ENCODE assay signal across 20 cellular contexts in the genomic region with DNA sequence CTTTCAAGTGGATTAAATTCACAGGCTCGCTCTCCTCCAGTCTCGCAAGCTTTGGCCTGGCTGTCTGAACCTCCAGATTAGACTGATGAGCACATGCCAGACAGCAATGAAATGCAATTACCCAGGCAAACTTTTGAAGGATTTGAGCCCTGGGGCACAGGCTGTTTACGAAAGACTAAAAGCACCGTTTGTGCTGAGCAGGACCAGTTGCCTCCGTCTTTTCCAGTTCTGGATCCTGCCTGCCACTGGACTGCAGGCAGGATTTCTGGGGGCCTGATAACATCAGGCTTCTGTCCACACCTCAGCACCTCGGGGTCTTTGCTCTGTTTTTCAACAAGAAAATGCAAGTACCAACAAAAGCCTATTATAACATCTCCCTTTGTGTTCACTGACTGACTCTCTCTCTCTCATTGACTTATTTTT.
DNase-seq lines count a peak whose midpoint lies in the region; ATAC-seq, FAIRE-seq and TF ChIP-seq lines count a peak whose summit lies in the region.
"Had no signal": no experiment of that assay in that cellular context is flagged by ENCODE, and none has a peak within 500 bp of the region (broad histone marks: within the 10 kb centered on the region; RNA-seq: fewer than 3 reads in every experiment).

No MANE protein-coding gene starts in this region.

- H3K36me3 ChIP-seq in BE2C (no peaks in the 10 kb centered on the region), astrocyte (ENCODE audit: insufficient read depth, low read length) (peaks cover 62% of the 10 kb centered on the region), mesenchymal stem cell (ENCODE audit: control insufficient read depth in 1 of 2, insufficient read depth in 2 of 2, low read depth in 1 of 2, low read length in 2 of 2) (peaks cover 32 to 93% of the 10 kb centered on the region in 2 experiments), stomach (peaks cover 0 to 73% (median 36%) of the 10 kb centered on the region in 4 donors), sigmoid colon (no peaks in the 10 kb centered on the region)

- peaks cover 51% of the 10 kb centered on the region for H3K79me2 ChIP-seq in astrocyte (ENCODE audit: insufficient read depth, low read length)

- POLR2A ChIA-PET in activated CD8-positive, alpha-beta T cell treated with anti-CD3 and anti-CD28 coated beads for 36 hours (lab: Charles Lee): no interaction called here

- H3K4me3 Mint-ChIP-seq in HFFc6 (no peak overlapping the region; the same call in 1 of the 2 replicates), astrocyte (ENCODE audit: unreplicated experiment) (no peak overlapping the region)
- H3K4me3 Mint-ChIP-seq in activated CD8-positive, alpha-beta T cell treated with anti-CD3 and anti-CD28 coated beads for 36 hours: no peak overlapping the region
- H3K4me3 Mint-ChIP-seq: activated T-helper 1 cell treated with anti-CD3 and anti-CD28 coated beads, Interleukin-12 subunit alpha, Interleukin-12 subunit beta, Interleukin-2, Interleukin-4 antibody, amounts not matched to agents 30 ng/mL and 10 ng/mL and 1 ng/mL, durations not matched to agents 14 hours and 24 hours and 36 hours; memory B cell; neural crest cell had no signal

- no peak overlapping the region for H2BK5ac ChIP-seq in mesenchymal stem cell (ENCODE audit: low read depth, low read length, poor library complexity, severe bottlenecking)

- H2AK5ac ChIP-seq in mesenchymal stem cell (ENCODE audit: low read length, severe bottlenecking): no peak overlapping the region

- H3K27ac ChIP-seq in astrocyte (ENCODE audit: low read depth, low read length) (no peak overlapping the region), mesenchymal stem cell (ENCODE audit: low read length, poor library complexity, severe bottlenecking) (no peak overlapping the region), stomach (peak overlapping the region in 1 of 5 donors; percentile 47), sigmoid colon (no peak overlapping the region)
- H3K27ac ChIP-seq: VCaP had no signal

- H2BK12ac ChIP-seq in mesenchymal stem cell (ENCODE audit: low read length in 2 of 2): peak overlapping the region in 1 of 2 experiments; percentile 10

- no peak overlapping the region for H3K23ac ChIP-seq in mesenchymal stem cell (ENCODE audit: low read length in 2 of 2)

- 68% methylated on average over 6 of the region's 6 CpGs for WGBS in mesenchymal stem cell
- WGBS in stomach, 5 donors: 72 to 82% (median 78%) methylated on average over 6 of the region's 6 CpGs
- WGBS in sigmoid colon, 2 donors: 86 to 90% methylated on average over 6 of the region's 6 CpGs

- FAIRE-seq in astrocyte (lab: Jason Lieb, UNC): no peak
- FAIRE-seq: D721Med, endothelial cell of umbilical vein, H54, HTR-8/SVneo had no signal

- no peaks in the 10 kb centered on the region for H3K9me3 ChIP-seq in BE2C
- no peaks in the 10 kb centered on the region for H3K9me3 ChIP-seq in astrocyte (ENCODE audit: insufficient read depth, low read depth, low read length)
- H3K9me3 ChIP-seq in mesenchymal stem cell (ENCODE audit: control insufficient read depth, low read length): no peaks in the 10 kb centered on the region
- H3K9me3 ChIP-seq in stomach: no peaks in the 10 kb centered on the region
- H3K9me3 ChIP-seq in sigmoid colon: no peaks in the 10 kb centered on the region

- H3K27ac Mint-ChIP-seq in HFFc6 (peak overlapping the region; percentile 92), astrocyte (ENCODE audit: unreplicated experiment) (peak overlapping the region; percentile 54)
- H3K27ac Mint-ChIP-seq in activated CD8-positive, alpha-beta T cell treated with anti-CD3 and anti-CD28 coated beads for 36 hours: no peak overlapping the region
- H3K27ac Mint-ChIP-seq: activated T-helper 1 cell treated with anti-CD3 and anti-CD28 coated beads, Interleukin-12 subunit alpha, Interleukin-12 subunit beta, Interleukin-2, Interleukin-4 antibody, amounts not matched to agents 30 ng/mL and 10 ng/mL and 1 ng/mL, durations not matched to agents 14 hours and 24 hours and 36 hours; memory B cell had no signal

- H3K27me3 ChIP-seq in BE2C (0 out of 2 replicates have a peak, but pooled peaks cover 2% of the 10 kb centered on the region), astrocyte (ENCODE audit: insufficient read depth, low read length) (no peaks in the 10 kb centered on the region), mesenchymal stem cell (ENCODE audit: control insufficient read depth in 1 of 2, insufficient read depth in 1 of 2, low read length in 2 of 2) (no peaks in the 10 kb centered on the region), stomach (no peaks in the 10 kb centered on the region), sigmoid colon (no peaks in the 10 kb centered on the region)

- no peak overlapping the region for H2AFZ ChIP-seq in astrocyte (ENCODE audit: low read depth, low read length)
- no peak overlapping the region for H2AFZ ChIP-seq in mesenchymal stem cell (ENCODE audit: low read depth, low read length)

- H3K4me3 ChIP-seq in BE2C (ENCODE audit: low read depth, low read length) (no peak overlapping the region), astrocyte (ENCODE audit: insufficient read depth, low read depth, low read length) (no peak overlapping the region), mesenchymal stem cell (ENCODE audit: insufficient read depth in 1 of 2, low read depth in 1 of 2, low read length in 2 of 2) (no peak overlapping the region), stomach (no peak overlapping the region), sigmoid colon (no peak overlapping the region)

- H3K4me1 Mint-ChIP-seq in HFFc6 (ENCODE audit: low read depth): peaks cover 97% of the 10 kb centered on the region
- peaks cover 79% of the 10 kb centered on the region for H3K4me1 Mint-ChIP-seq in astrocyte (ENCODE audit: low read depth, unreplicated experiment)
- H3K4me1 Mint-ChIP-seq in activated CD8-positive, alpha-beta T cell treated with anti-CD3 and anti-CD28 coated beads for 36 hours (ENCODE audit: low read depth): peaks cover 47% of the 10 kb centered on the region

- TF ChIP-seq CTCF in BE2C (IDR thresholded peaks at IDR 0.05; ENCODE audit: low read depth, low read length): no peak
- no peak for TF ChIP-seq CTCF in HFFc6 (IDR thresholded peaks at IDR 0.05)
- TF ChIP-seq CTCF in astrocyte (IDR thresholded peaks at IDR 0.05; ENCODE audit: insufficient read depth, low read depth, low read length): no peak
- no peak for TF ChIP-seq CTCF in stomach (IDR thresholded peaks at IDR 0.05)
- TF ChIP-seq CTCF in sigmoid colon (IDR thresholded peaks at IDR 0.05): no peak
- TF ChIP-seq CTCF in activated CD8-positive, alpha-beta T cell treated with anti-CD3 and anti-CD28 coated beads for 36 hours (IDR thresholded peaks at IDR 0.05): no peak

- peaks cover 23% of the 10 kb centered on the region for H3K27me3 Mint-ChIP-seq in HFFc6 (ENCODE audit: insufficient read depth)
- H3K27me3 Mint-ChIP-seq in astrocyte (ENCODE audit: low read depth, unreplicated experiment): no peaks in the 10 kb centered on the region
- H3K27me3 Mint-ChIP-seq in activated CD8-positive, alpha-beta T cell treated with anti-CD3 and anti-CD28 coated beads for 36 hours: no peaks in the 10 kb centered on the region
- H3K27me3 Mint-ChIP-seq: memory B cell had no signal

- no peak overlapping the region for H4K91ac ChIP-seq in mesenchymal stem cell (ENCODE audit: low read length)

- H4K8ac ChIP-seq in mesenchymal stem cell (ENCODE audit: low read length): no peak overlapping the region

- no peak overlapping the region for H3K4me2 ChIP-seq in astrocyte (ENCODE audit: low read length)
- no peak overlapping the region for H3K4me2 ChIP-seq in mesenchymal stem cell (ENCODE audit: low read length, poor library complexity, severe bottlenecking)

- peak overlapping the region in 1 of 2 experiments; percentile 61 for H3K4ac ChIP-seq in mesenchymal stem cell (ENCODE audit: low read depth in 1 of 2, low read length in 2 of 2)

- H3K4me1 ChIP-seq in BE2C (no peaks in the 10 kb centered on the region), astrocyte (ENCODE audit: insufficient read depth, low read length) (peaks cover 47% of the 10 kb centered on the region), mesenchymal stem cell (ENCODE audit: control insufficient read depth, insufficient read depth, low read depth, low read length) (peaks cover 21% of the 10 kb centered on the region), stomach (peaks cover 0 to 52% (median 37%) of the 10 kb centered on the region in 4 donors), sigmoid colon (peaks cover 0 to 36% (median 21%) of the 10 kb centered on the region in 4 donors)

- H4K20me1 ChIP-seq in astrocyte (ENCODE audit: insufficient read depth, low read length): peaks cover 86% of the 10 kb centered on the region

- H3K79me1 ChIP-seq in mesenchymal stem cell (replicated peaks; ENCODE audit: low read length, poor library complexity, severe bottlenecking): peaks cover 28% of the 10 kb centered on the region

- H3K9me3 Mint-ChIP-seq in HFFc6 (no peaks in the 10 kb centered on the region), astrocyte (ENCODE audit: unreplicated experiment) (no peaks in the 10 kb centered on the region)
- H3K9me3 Mint-ChIP-seq in activated CD8-positive, alpha-beta T cell treated with anti-CD3 and anti-CD28 coated beads for 36 hours: no peaks in the 10 kb centered on the region
- H3K9me3 Mint-ChIP-seq: activated T-helper 1 cell treated with anti-CD3 and anti-CD28 coated beads, Interleukin-12 subunit alpha, Interleukin-12 subunit beta, Interleukin-2, Interleukin-4 antibody, amounts not matched to agents 30 ng/mL and 10 ng/mL and 1 ng/mL, durations not matched to agents 14 hours and 24 hours and 36 hours; memory B cell; neural crest cell had no signal

- H3K14ac ChIP-seq in mesenchymal stem cell (ENCODE audit: low read length in 2 of 2): no peak overlapping the region

- H2BK120ac ChIP-seq in mesenchymal stem cell (ENCODE audit: low read depth, low read length): no peak overlapping the region

- no peak for ATAC-seq in activated CD8-positive, alpha-beta T cell treated with anti-CD3 and anti-CD28 coated beads for 36 hours
- ATAC-seq: stimulated activated naive CD8-positive, alpha-beta T cell treated with anti-CD3 and anti-CD28 coated beads, Interleukin-15, Interleukin-2, amounts not matched to agents 100 U/mL and 50 U/mL, for 24 hours had no signal

- peaks cover 81% of the 10 kb centered on the region for H3K36me3 Mint-ChIP-seq in HFFc6 (ENCODE audit: low read depth)
- H3K36me3 Mint-ChIP-seq in astrocyte (ENCODE audit: low read depth, unreplicated experiment): peaks cover 47% of the 10 kb centered on the region
- H3K36me3 Mint-ChIP-seq in activated CD8-positive, alpha-beta T cell treated with anti-CD3 and anti-CD28 coated beads for 36 hours (ENCODE audit: low read depth): peaks cover 21% of the 10 kb centered on the region

- intact Hi-C loops in stomach (cut with DNase I; ENCODE audit: low total_unique reads) (no loop called here), sigmoid colon (cut with DNase I) (no loop called here)
- intact Hi-C loops in activated CD8-positive, alpha-beta T cell treated with anti-CD3 and anti-CD28 coated beads for 36 hours (cut with micrococcal nuclease): no loop called here

- peak overlapping the region; percentile 30 to 48 for H3K18ac ChIP-seq in mesenchymal stem cell (ENCODE audit: low read depth in 1 of 2, low read length in 2 of 2)

- CTCF ChIA-PET in activated CD8-positive, alpha-beta T cell treated with anti-CD3 and anti-CD28 coated beads for 36 hours (lab: Charles Lee): no interaction called here

- TF ChIP-seq POLR2A in stomach (IDR thresholded peaks at IDR 0.05) (no peak), sigmoid colon (IDR thresholded peaks at IDR 0.05) (no peak)

- no peak for TF ChIP-seq EP300 in stomach (IDR thresholded peaks at IDR 0.05)
- TF ChIP-seq EP300 in sigmoid colon (IDR thresholded peaks at IDR 0.05): no peak

- H3K9ac ChIP-seq in astrocyte (ENCODE audit: low read length) (no peak overlapping the region), mesenchymal stem cell (ENCODE audit: low read length) (peak overlapping the region; percentile 10)

- no peak overlapping the region for H2BK15ac ChIP-seq in mesenchymal stem cell (ENCODE audit: low read depth, poor library complexity, severe bottlenecking)

- DNase-seq in BE2C (peak; percentile 14), HFFc6 (no peak), astrocyte (ENCODE audit: low read depth) (no peak), mesenchymal stem cell (no peak), MV-4-11 (lab: John Stamatoyannopoulos, UW) (no peak), stomach (no peak), sigmoid colon (no peak)
- DNase-seq in activated CD8-positive, alpha-beta T cell treated with anti-CD3 and anti-CD28 coated beads for 36 hours: no peak
- DNase-seq: activated CD4-positive, alpha-beta T cell treated with anti-CD3 and anti-CD28 coated beads, Interleukin-2, amount 50 U/mL, for 48 hours; NCI-H187 treated with DMSO at 0.1 percent for 48 hours; NCI-H524 treated with DMSO at 0.1 percent for 48 hours; stimulated activated naive CD8-positive, alpha-beta T cell treated with anti-CD3 and anti-CD28 coated beads, Interleukin-15, Interleukin-2, amounts not matched to agents 100 U/mL and 50 U/mL, for 24 hours had no signal
